ENCODE assay signal across 8 cellular contexts in genomic region chrX:18424482-18425198, GRCh38. TPM values are rescaled to one million over a fixed set of nuclear protein-coding genes. Genes with fewer than 3 reads are reported as not detected.
A peak's percentile ranks its signal among the peaks of the same experiment; 100 is the strongest.
DNase-seq lines count a peak whose midpoint lies in the region; ATAC-seq lines count a peak whose summit lies in the region.

No MANE protein-coding gene starts in this region.

- peaks cover 0 to 21% of the 10 kb centered on the region in 2 donors for H3K27me3 Mint-ChIP-seq in natural killer cell treated with Interleukin-12 subunit alpha and Interleukin-12 subunit beta and Interleukin-15 and Interleukin-18, amount 100 ng/mL, for 72 hours

- H3K4me3 ChIP-seq in H7 (ENCODE audit: insufficient read depth, low read depth, low read length), result peak overlapping the region; percentile 62

- peak overlapping the region; percentile 92 for H3K4me3 Mint-ChIP-seq in natural killer cell treated with Interleukin-12 subunit alpha and Interleukin-12 subunit beta and Interleukin-15 and Interleukin-18, amount 100 ng/mL, for 72 hours

- DNase-seq in DMS53 (lab: John Stamatoyannopoulos, UW) (peak; percentile 77), H7 (peak; percentile 37), NCI-H510A (lab: John Stamatoyannopoulos, UW) (peak; percentile 54), fibroblast of peridontal ligament (ENCODE audit: extremely low read depth) (peak; percentile 38), COLO829 (ENCODE audit: low spot score) (no peak), mucosa of gallbladder (ENCODE audit: low spot score) (no peak)
- DNase-seq in activated T-cell treated with anti-CD3 and anti-CD28 coated beads, Interleukin-2, amount 50 U/mL, for 48 hours, result peak; percentile 32 to 41
- DNase-seq in natural killer cell treated with Interleukin-12 subunit alpha and Interleukin-12 subunit beta and Interleukin-15 and Interleukin-18, amount 100 ng/mL, for 72 hours (ENCODE audit: low spot score), result no peak

- 0 out of 2 replicates have a peak, but pooled peaks cover 2% of the 10 kb centered on the region for H3K27me3 ChIP-seq in H7 (ENCODE audit: control insufficient read depth, insufficient read depth, low read length)

- H3K27ac Mint-ChIP-seq in natural killer cell treated with Interleukin-12 subunit alpha and Interleukin-12 subunit beta and Interleukin-15 and Interleukin-18, amount 100 ng/mL, for 72 hours, result peak overlapping the region; percentile 21 to 39

- no peaks in the 10 kb centered on the region for H3K36me3 ChIP-seq in H7 (replicated peaks; ENCODE audit: control insufficient read depth, insufficient read depth, low read length)

- peaks cover 4 to 12% of the 10 kb centered on the region in 2 donors for H3K4me1 Mint-ChIP-seq in natural killer cell treated with Interleukin-12 subunit alpha and Interleukin-12 subunit beta and Interleukin-15 and Interleukin-18, amount 100 ng/mL, for 72 hours (ENCODE audit: low read depth in 2 of 2)

- H3K9me3 Mint-ChIP-seq in natural killer cell treated with Interleukin-12 subunit alpha and Interleukin-12 subunit beta and Interleukin-15 and Interleukin-18, amount 100 ng/mL, for 72 hours, result no peaks in the 10 kb centered on the region

- H3K36me3 Mint-ChIP-seq in natural killer cell treated with Interleukin-12 subunit alpha and Interleukin-12 subunit beta and Interleukin-15 and Interleukin-18, amount 100 ng/mL, for 72 hours, result no peaks in the 10 kb centered on the region

- ATAC-seq in natural killer cell treated with Interleukin-12 subunit alpha and Interleukin-12 subunit beta and Interleukin-15 and Interleukin-18, amount 100 ng/mL, for 72 hours, result no peak

RNA-seq across cellular contexts. Expression of gene CDKL5, which starts 0.8 kb away (rescaled TPM):
- total RNA-seq in H7 (2014; rRNA removed; shearing (Covaris generic)), result 7.0 and 9.5 TPM in 2 replicates
- 1 to 10 TPM; 1.5 to 2.2 TPM for total RNA-seq in natural killer cell treated with Interleukin-12 subunit alpha and Interleukin-12 subunit beta and Interleukin-15 and Interleukin-18, amount 100 ng/mL, for 72 hours
- total RNA-seq in mucosa of gallbladder, result 12.1 TPM

Comparison
In these comparisons a context has a peak if more than half of its experiments do, and no peak if none do; other contexts are left out.
1. DNase-seq: peak in DMS53 (single experiment), H7 (single experiment), NCI-H510A (single experiment), activated T-cell treated with anti-CD3 and anti-CD28 coated beads, Interleukin-2, amount 50 U/mL, for 48 hours (2 of 2) and fibroblast of peridontal ligament (single experiment); none in natural killer cell treated with Interleukin-12 subunit alpha and Interleukin-12 subunit beta and Interleukin-15 and Interleukin-18, amount 100 ng/mL, for 72 hours (single experiment), COLO829 (single experiment) and mucosa of gallbladder (single experiment).